1 cellular context compared by ENCODE assay signal in the genomic region with DNA sequence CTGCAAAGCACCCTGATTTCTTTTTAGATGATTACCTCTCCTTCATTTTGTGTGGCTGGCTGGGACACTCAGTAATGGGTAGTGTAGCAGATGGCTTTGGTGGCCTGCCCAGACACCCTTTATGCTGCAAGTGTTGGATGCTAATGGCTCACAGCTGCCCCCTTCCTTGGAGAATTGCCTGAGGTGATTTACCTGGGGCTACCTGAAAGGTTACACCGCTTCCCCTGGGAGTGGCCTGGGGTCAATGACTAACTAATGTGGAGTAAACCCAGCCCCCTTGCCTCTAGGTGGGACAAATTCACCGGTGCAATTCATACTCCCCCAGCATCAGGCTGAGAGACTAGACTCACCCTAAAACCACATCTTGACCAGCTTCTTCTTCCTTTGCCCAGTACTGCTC.
A peak's percentile ranks its signal among the peaks of the same experiment; 100 is the strongest.
TF ChIP-seq lines count a peak whose summit lies in the region.

No MANE protein-coding gene starts in this region.

TF ChIP-seq in GM12878, 131 proteins besides CTCF, POLR2A, EP300 and RAD21:
- 0 out of 2 replicates have a peak, but pooled peaks have one; percentile 15 for TF ChIP-seq RUNX3 (IDR thresholded peaks at IDR 0.05; ENCODE audit: low read length)
- TF ChIP-seq, protein P1, sequence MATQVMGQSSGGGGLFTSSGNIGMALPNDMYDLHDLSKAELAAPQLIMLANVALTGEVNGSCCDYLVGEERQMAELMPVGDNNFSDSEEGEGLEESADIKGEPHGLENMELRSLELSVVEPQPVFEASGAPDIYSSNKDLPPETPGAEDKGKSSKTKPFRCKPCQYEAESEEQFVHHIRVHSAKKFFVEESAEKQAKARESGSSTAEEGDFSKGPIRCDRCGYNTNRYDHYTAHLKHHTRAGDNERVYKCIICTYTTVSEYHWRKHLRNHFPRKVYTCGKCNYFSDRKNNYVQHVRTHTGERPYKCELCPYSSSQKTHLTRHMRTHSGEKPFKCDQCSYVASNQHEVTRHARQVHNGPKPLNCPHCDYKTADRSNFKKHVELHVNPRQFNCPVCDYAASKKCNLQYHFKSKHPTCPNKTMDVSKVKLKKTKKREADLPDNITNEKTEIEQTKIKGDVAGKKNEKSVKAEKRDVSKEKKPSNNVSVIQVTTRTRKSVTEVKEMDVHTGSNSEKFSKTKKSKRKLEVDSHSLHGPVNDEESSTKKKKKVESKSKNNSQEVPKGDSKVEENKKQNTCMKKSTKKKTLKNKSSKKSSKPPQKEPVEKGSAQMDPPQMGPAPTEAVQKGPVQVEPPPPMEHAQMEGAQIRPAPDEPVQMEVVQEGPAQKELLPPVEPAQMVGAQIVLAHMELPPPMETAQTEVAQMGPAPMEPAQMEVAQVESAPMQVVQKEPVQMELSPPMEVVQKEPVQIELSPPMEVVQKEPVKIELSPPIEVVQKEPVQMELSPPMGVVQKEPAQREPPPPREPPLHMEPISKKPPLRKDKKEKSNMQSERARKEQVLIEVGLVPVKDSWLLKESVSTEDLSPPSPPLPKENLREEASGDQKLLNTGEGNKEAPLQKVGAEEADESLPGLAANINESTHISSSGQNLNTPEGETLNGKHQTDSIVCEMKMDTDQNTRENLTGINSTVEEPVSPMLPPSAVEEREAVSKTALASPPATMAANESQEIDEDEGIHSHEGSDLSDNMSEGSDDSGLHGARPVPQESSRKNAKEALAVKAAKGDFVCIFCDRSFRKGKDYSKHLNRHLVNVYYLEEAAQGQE (IDR thresholded peaks at IDR 0.05; ENCODE audit: low read depth, low read length): no peak
